In the genomic region with DNA sequence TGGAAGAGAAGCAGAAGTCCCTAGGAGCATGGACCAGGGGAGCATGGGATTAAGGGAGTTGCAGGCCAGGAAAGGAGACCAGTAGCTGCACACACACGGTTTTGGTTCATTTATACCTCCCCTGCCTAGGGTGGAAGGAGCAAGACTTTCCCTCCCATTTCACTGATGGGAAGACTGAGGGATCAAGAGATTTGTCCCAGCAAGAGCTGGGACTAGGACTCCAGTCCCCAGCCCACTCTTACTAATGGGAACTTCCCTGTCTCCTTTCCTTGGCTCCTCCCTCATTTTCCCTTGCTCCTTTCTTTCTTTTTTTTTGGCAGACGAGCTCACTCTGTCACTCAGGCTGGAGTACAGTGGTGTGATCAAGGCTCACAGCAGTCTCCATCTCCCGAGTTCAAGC, we compare ENCODE assay signal across 12 cellular contexts. TPM values are rescaled to one million over a fixed set of nuclear protein-coding genes. Genes with fewer than 3 reads are reported as not detected.
DNase-seq lines count a peak whose midpoint lies in the region; ATAC-seq and TF ChIP-seq lines count a peak whose summit lies in the region.
"Had no signal": no experiment of that assay in that cellular context is flagged by ENCODE, and none has a peak within 500 bp of the region (broad histone marks: within the 10 kb centered on the region; RNA-seq: fewer than 3 reads in every experiment).

No MANE protein-coding gene starts in this region.

- H3K4me3 ChIP-seq in ACC112 (ENCODE audit: low read depth, low read length) (no peak overlapping the region), colonic mucosa (no peak overlapping the region)

- peak overlapping the region in 2 of 3 experiments; percentile 31 to 32 for H3K4me3 Mint-ChIP-seq in nephron

- H3K4me1 ChIP-seq in ACC112 (ENCODE audit: control insufficient read depth, insufficient read depth, low read length, unreplicated experiment) (peaks cover 22% of the 10 kb centered on the region), colonic mucosa (peaks cover 9% of the 10 kb centered on the region)

- peak overlapping the region; percentile 27; the same call in 1 of the 2 replicates for H3K27ac ChIP-seq in ACC112 (ENCODE audit: low read depth, low read length)
- H3K27ac ChIP-seq in colonic mucosa: peak overlapping the region; percentile 93

- no peaks in the 10 kb centered on the region for H3K9me3 Mint-ChIP-seq in nephron

- no peak for ATAC-seq in GM21528 (IDR thresholded peaks at IDR 0.05; ENCODE audit: low FRiP score, unreplicated experiment)
- ATAC-seq in GM21737 (IDR thresholded peaks at IDR 0.05; ENCODE audit: unreplicated experiment): no peak

- H2AFZ ChIP-seq in ACC112 (ENCODE audit: low read length, unreplicated experiment): no peak overlapping the region

- intact Hi-C loops in colonic mucosa (cut with DNase I): no loop called here

- H3K27ac Mint-ChIP-seq in nephron: peak overlapping the region in 1 of 3 experiments; percentile 52

- DNase-seq in EH (ENCODE audit: low read depth) (peak; percentile 9), colonic mucosa (no peak), ureter (ENCODE audit: low spot score) (no peak)
- DNase-seq in stimulated activated naive CD4-positive, alpha-beta T cell treated with Interleukin-2 at 50 U/mL for 16 hours (lab: John Stamatoyannopoulos, UW): no peak
- DNase-seq: activated effector memory CD4-positive, alpha-beta T cell treated with anti-CD3 and anti-CD28 coated beads, Interleukin-2, amount 50 U/mL, for 16 hours; glutamatergic neuron had no signal

- H3K9me3 ChIP-seq in colonic mucosa: no peaks in the 10 kb centered on the region
- H3K9me3 ChIP-seq: prostate gland had no signal

- H3K36me3 ChIP-seq in ACC112 (ENCODE audit: insufficient read depth, low read length): no peaks in the 10 kb centered on the region
- no peaks in the 10 kb centered on the region for H3K36me3 ChIP-seq in colonic mucosa
- H3K36me3 ChIP-seq: prostate gland had no signal

- H3K4me1 Mint-ChIP-seq in nephron: peaks cover 13% of the 10 kb centered on the region

- H3K27me3 Mint-ChIP-seq in nephron (ENCODE audit: low read depth): peaks cover 8% of the 10 kb centered on the region

- no peaks in the 10 kb centered on the region for H3K27me3 ChIP-seq in ACC112 (ENCODE audit: insufficient read depth, low read length)
- no peaks in the 10 kb centered on the region for H3K27me3 ChIP-seq in colonic mucosa

- H3K36me3 Mint-ChIP-seq in nephron (ENCODE audit: low read depth): no peaks in the 10 kb centered on the region

- peak overlapping the region; percentile 58 to 70 for H3K9ac ChIP-seq in colonic mucosa (ENCODE audit: low read depth in 2 of 2, low read length in 2 of 2)

- no peaks in the 10 kb centered on the region for H3K79me2 ChIP-seq in ACC112 (ENCODE audit: control insufficient read depth, insufficient read depth, low read length, unreplicated experiment)

- TF ChIP-seq CTCF in colonic mucosa (IDR thresholded peaks at IDR 0.05) (no peak), nephron (IDR thresholded peaks at IDR 0.05; ENCODE audit: unreplicated experiment in 3 of 3) (no peak)

RNA-seq across cellular contexts. Expression of gene SCNN1A, which starts 13.0 kb away (rescaled TPM):
- total RNA-seq in colonic mucosa (100 to 1,000 TPM; 158 to 188 TPM), ureter (63.8 TPM)

RNA-seq across cellular contexts. Expression of gene TNFRSF1A, which starts 20.5 kb away (rescaled TPM):
- total RNA-seq in colonic mucosa (100 to 1,000 TPM; 116 to 164 TPM), ureter (177 TPM)

RNA-seq across cellular contexts. Expression of gene LTBR, which starts 21.6 kb away (rescaled TPM):
- total RNA-seq in colonic mucosa (100 to 1,000 TPM in 1 of 2 donors, 10 to 100 TPM in 1; 84.8 to 129 TPM), ureter (167 TPM)

RNA-seq across cellular contexts. Expression of gene PLEKHG6, which starts 51.9 kb away (rescaled TPM):
- total RNA-seq in colonic mucosa: 100 to 1,000 TPM; 107 to 123 TPM
- total RNA-seq in ureter: 59.7 TPM
- total RNA-seq: dermis microvascular lymphatic vessel endothelial cell had no signal
